In the genomic region with DNA sequence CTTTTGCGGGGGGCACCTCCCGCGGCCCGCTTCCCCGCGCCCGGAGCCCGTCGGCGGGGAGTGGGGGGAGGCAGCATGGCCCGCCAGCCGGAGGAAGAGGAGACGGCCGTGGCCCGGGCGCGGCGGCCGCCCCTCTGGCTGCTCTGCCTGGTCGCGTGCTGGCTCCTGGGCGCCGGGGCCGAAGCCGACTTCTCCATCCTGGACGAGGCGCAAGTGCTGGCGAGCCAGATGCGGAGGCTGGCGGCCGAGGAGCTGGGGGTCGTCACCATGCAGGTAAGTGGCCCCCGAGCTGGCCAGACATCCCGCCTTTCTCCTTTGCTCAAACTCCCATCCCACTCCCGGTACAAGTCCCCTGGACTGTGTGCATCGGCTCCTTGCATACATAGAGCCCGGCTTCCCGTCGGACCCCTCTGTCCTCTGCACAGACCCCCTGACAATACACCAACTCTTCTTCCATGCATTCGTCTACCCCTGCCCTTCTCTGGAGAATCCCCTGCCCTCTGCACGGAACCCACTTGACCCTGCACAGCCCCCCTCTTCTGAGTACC, we compare ENCODE assay signal across 8 cellular contexts. TPM values are rescaled to one million over a fixed set of nuclear protein-coding genes. Genes with fewer than 3 reads are reported as not detected.
A peak's percentile ranks its signal among the peaks of the same experiment; 100 is the strongest.
DNase-seq lines count a peak whose midpoint lies in the region; ATAC-seq, FAIRE-seq and TF ChIP-seq lines count a peak whose summit lies in the region.

No MANE protein-coding gene starts in this region.

- peaks cover 41% of the 10 kb centered on the region for H3K4me1 ChIP-seq in body of pancreas
- peaks cover 17% of the 10 kb centered on the region for H3K4me1 ChIP-seq in keratinocyte (ENCODE audit: control insufficient read depth, extremely low read depth, insufficient read depth, low read length)

- H3K79me2 ChIP-seq in keratinocyte (ENCODE audit: control insufficient read depth, insufficient read depth, low read length): no peaks in the 10 kb centered on the region

- H2AFZ ChIP-seq in keratinocyte (ENCODE audit: control insufficient read depth, low read length): peak overlapping the region; percentile 87

- H3K9ac ChIP-seq in keratinocyte (ENCODE audit: control insufficient read depth, extremely low read depth, insufficient read depth, low read length): peak overlapping the region; percentile 78

- H3K27ac ChIP-seq in body of pancreas: peak overlapping the region; percentile 76 to 90 (median 85)
- H3K27ac ChIP-seq in keratinocyte (ENCODE audit: control insufficient read depth, insufficient read depth, low read length): peak overlapping the region; percentile 30

- dilution Hi-C loops in keratinocyte (cut with MboI; ENCODE audit: extremely low pct_ligation_motif_present, low sequenced_read_pairs): no loop called here

- peak; percentile 59 for DNase-seq in ELF-1 (ENCODE audit: low read depth, low spot score)
- DNase-seq in MG63: peak; percentile 42
- DNase-seq in body of pancreas: peak; percentile 22 to 55 (median 35)
- DNase-seq in keratinocyte (ENCODE audit: low read depth, low spot score): no peak
- DNase-seq in stimulated activated CD8-positive, alpha-beta memory T cell treated with anti-CD3 and anti-CD28 coated beads, Interleukin-4, amount 100 ng/mL, for 48 hours: peak; percentile 32
- no peak for DNase-seq in OCI-M1 (lab: John Stamatoyannopoulos, UW)
- DNase-seq in NCI-H187 (lab: John Stamatoyannopoulos, UW): no peak

- FAIRE-seq in keratinocyte (lab: Jason Lieb, UNC): no peak

- H3K4me2 ChIP-seq in keratinocyte (ENCODE audit: control insufficient read depth, extremely low read depth, insufficient read depth, low read depth, low read length): peak overlapping the region; percentile 66

- H3K9me1 ChIP-seq in keratinocyte (ENCODE audit: control insufficient read depth, extremely low read depth, insufficient read depth, low read length): no peaks in the 10 kb centered on the region

- H4K20me1 ChIP-seq in keratinocyte (ENCODE audit: control insufficient read depth, extremely low read depth, insufficient read depth, low read length): no peaks in the 10 kb centered on the region

- 0% methylated on average over 9 to 34 of the region's 41 CpGs for WGBS in body of pancreas, 2 donors

- H3K27me3 ChIP-seq in MG63 (peaks cover 2% of the 10 kb centered on the region; the same call in 1 of the 2 replicates), body of pancreas (no peaks in the 10 kb centered on the region), keratinocyte (ENCODE audit: control insufficient read depth, extremely low read depth, insufficient read depth, low read length) (peaks cover 15% of the 10 kb centered on the region)

- intact Hi-C loops in body of pancreas (cut with DNase I): no loop called here

- ATAC-seq in GM21529 (IDR thresholded peaks at IDR 0.05; ENCODE audit: unreplicated experiment) (peak; percentile 23), body of pancreas (peak; percentile 25)

- H3K9me3 ChIP-seq in MG63: no peaks in the 10 kb centered on the region
- no peaks in the 10 kb centered on the region for H3K9me3 ChIP-seq in body of pancreas
- no peaks in the 10 kb centered on the region for H3K9me3 ChIP-seq in keratinocyte (ENCODE audit: control insufficient read depth, low read depth, low read length)

- H3K36me3 ChIP-seq in MG63: no peaks in the 10 kb centered on the region
- H3K36me3 ChIP-seq in body of pancreas (replicated peaks in 1 of 2; ENCODE audit: insufficient read depth in 1 of 2, low read depth in 2 of 2): no peaks in the 10 kb centered on the region
- no peaks in the 10 kb centered on the region for H3K36me3 ChIP-seq in keratinocyte (ENCODE audit: control insufficient read depth in 2 of 2, extremely low read depth in 1 of 2, insufficient read depth in 2 of 2, low read length in 2 of 2)

- TF ChIP-seq CTCF in body of pancreas (IDR thresholded peaks at IDR 0.05): no peak
- no peak for TF ChIP-seq CTCF in keratinocyte (optimal IDR thresholded peaks at IDR 0.05 in 1 of 3, IDR thresholded peaks at IDR 0.05 in 1 of 3, conservative IDR thresholded peaks at IDR 0.05 in 1 of 3; ENCODE audit: extremely low read depth in 1 of 3, insufficient read depth in 2 of 3, low read length in 3 of 3)

- TF ChIP-seq POLR2A in body of pancreas (IDR thresholded peaks at IDR 0.05): no peak

- peak overlapping the region; percentile 53 for H3K4me3 ChIP-seq in MG63
- peak overlapping the region; percentile 59 to 79 for H3K4me3 ChIP-seq in body of pancreas
- peak overlapping the region; percentile 64 to 80 (median 72) for H3K4me3 ChIP-seq in keratinocyte (ENCODE audit: control insufficient read depth in 2 of 3, extremely low read depth in 1 of 3, insufficient read depth in 2 of 3, low read depth in 1 of 3, low read length in 3 of 3)

RNA-seq across cellular contexts. Expression of a gene that starts 0.8 kb away (rescaled TPM):
- 2.6 and 5.7 TPM in 2 replicates for total RNA-seq in MG63 (2014; rRNA removed; shearing (Covaris generic); ENCODE audit: low replicate concordance)
- total RNA-seq in body of pancreas: 10 to 100 TPM in 1 of 2 donors, 1 to 10 TPM in 1; 8.6 to 12.9 TPM
- polyA plus RNA-seq in keratinocyte: 1.6 to 2.4 TPM (median 1.9 TPM) in 3 replicates
- polyA plus RNA-seq in keratinocyte (2011; ENCODE audit: low read depth): 1.7 TPM
- 0.96 and 1.4 TPM in 2 replicates for polyA plus RNA-seq in keratinocyte (2011; cell fraction: cytosol; rRNA removed)
- polyA plus RNA-seq in keratinocyte (2011; cell fraction: nucleus; rRNA removed): 5.4 and 5.9 TPM in 2 replicates
- 2.1 and 2.6 TPM in 2 replicates for polyA plus RNA-seq in keratinocyte (2012; ENCODE audit: low replicate concordance)
- polyA minus RNA-seq in keratinocyte: 3.5 to 4.9 TPM (median 4.4 TPM) in 3 replicates
- 1.5 TPM for polyA minus RNA-seq in keratinocyte (2011; cell fraction: cytosol; rRNA and poly(A)+ RNA removed)
- polyA minus RNA-seq in keratinocyte (2011; cell fraction: nucleus; rRNA and poly(A)+ RNA removed): 6.4 and 9.4 TPM in 2 replicates

Comparison
In these comparisons a context has a peak if more than half of its experiments do, and no peak if none do; other contexts are left out.
1. DNase-seq: peak in ELF-1 (single experiment), MG63 (single experiment), body of pancreas (4 of 4) and stimulated activated CD8-positive, alpha-beta memory T cell treated with anti-CD3 and anti-CD28 coated beads, Interleukin-4, amount 100 ng/mL, for 48 hours (single experiment); none in keratinocyte (single experiment), OCI-M1 (single experiment) and NCI-H187 (0 of 2).
2. Peak in every context shown above with its lines, with median percentiles within 50 percentile points of each other: H3K4me3 ChIP-seq.